30 cellular contexts compared by ENCODE assay signal in the genomic region with DNA sequence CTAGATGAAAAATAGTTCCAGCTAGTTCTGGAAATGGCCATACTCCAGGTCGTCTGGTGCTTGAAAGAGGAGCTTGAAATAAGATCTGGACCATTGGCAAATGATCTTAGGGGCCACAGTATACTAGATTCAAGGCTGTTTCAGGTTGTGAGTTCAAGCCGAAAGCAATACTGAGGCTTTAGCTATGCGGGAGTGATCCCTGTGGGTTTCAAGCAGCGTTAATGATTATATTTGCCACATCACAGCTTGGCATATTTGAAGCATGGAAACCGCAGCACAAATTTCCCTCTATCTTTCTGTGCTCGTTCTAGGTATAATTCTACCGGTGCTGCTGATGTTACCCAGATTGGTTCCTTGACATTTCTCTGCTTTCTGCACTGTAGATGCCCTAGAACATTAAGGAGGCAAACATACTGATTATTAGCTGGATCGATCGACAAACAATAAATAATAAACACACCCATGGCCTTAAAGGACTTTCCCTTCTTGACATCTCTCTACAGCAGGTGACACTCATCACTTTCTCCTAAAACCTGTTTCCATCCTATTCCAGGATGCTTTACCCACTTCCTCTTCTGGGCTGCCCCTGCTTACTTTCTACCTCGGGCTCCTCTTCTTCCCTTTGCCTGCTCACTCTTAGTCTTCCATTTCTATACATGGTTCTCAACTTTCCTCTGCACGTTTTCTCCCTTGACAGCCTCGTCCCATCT. TPM values are rescaled to one million over a fixed set of nuclear protein-coding genes. Genes with fewer than 3 reads are reported as not detected.
DNase-seq lines count a peak whose midpoint lies in the region; ATAC-seq and TF ChIP-seq lines count a peak whose summit lies in the region.
"Had no signal": no experiment of that assay in that cellular context is flagged by ENCODE, and none has a peak within 500 bp of the region (broad histone marks: within the 10 kb centered on the region; RNA-seq: fewer than 3 reads in every experiment).

No MANE protein-coding gene starts in this region.

- no TSS peak for BruUV-seq in Panc1 (replicated peaks; lab: Mats Ljungman, UMichigan)

- peak overlapping the region; percentile 99 for H3K27ac ChIP-seq in Panc1 (ENCODE audit: low read length)
- no peak overlapping the region for H3K27ac ChIP-seq in sigmoid colon
- H3K27ac ChIP-seq: cardiac muscle cell, colonic mucosa, neural progenitor cell, spleen, WERI-Rb-1 had no signal

- intact Hi-C loops in Panc1 (cut with micrococcal nuclease; ENCODE audit: unreplicated experiment), result no loop called here
- intact Hi-C loops in sigmoid colon (cut with DNase I), result no loop called here

- ATAC-seq in Panc1, result no peak
- ATAC-seq in HG03442 (IDR thresholded peaks at IDR 0.05; ENCODE audit: unreplicated experiment), result no peak
- ATAC-seq: left lung, right cardiac atrium, Right ventricle myocardium inferior had no signal

- TF ChIP-seq CTCF in Panc1 (IDR thresholded peaks at IDR 0.05) (no peak), sigmoid colon (IDR thresholded peaks at IDR 0.05) (no peak)

- no peaks in the 10 kb centered on the region for H3K36me3 ChIP-seq in Panc1 (ENCODE audit: control insufficient read depth, insufficient read depth, low read length)
- H3K36me3 ChIP-seq in sigmoid colon, result no peaks in the 10 kb centered on the region
- H3K36me3 ChIP-seq: cardiac muscle cell, colonic mucosa, left lung, neural progenitor cell, spleen, stomach, thyroid gland, WERI-Rb-1 had no signal

- H3K27me3 ChIP-seq in Panc1 (ENCODE audit: control insufficient read depth, insufficient read depth, low read length) (no peaks in the 10 kb centered on the region), sigmoid colon (no peaks in the 10 kb centered on the region)
- H3K27me3 ChIP-seq: cardiac muscle cell, colonic mucosa, left lung, spleen, stomach, thyroid gland had no signal

- no peak overlapping the region for H3K4me3 ChIP-seq in Panc1 (ENCODE audit: low read depth in 2 of 2, low read length in 2 of 2)
- H3K4me3 ChIP-seq in sigmoid colon, result no peak overlapping the region
- H3K4me3 ChIP-seq: cardiac muscle cell, colonic mucosa, left lung, neural progenitor cell, spleen, stomach, thyroid gland had no signal

- no peak for TF ChIP-seq EP300 in sigmoid colon (IDR thresholded peaks at IDR 0.05)

- in situ Hi-C loops in ACHN (cut with HindIII; ENCODE audit: low pct_ligation_motif_present, low pct_unique_long_range_greater_than_20kb, low sequenced_read_pairs), result no loop called here
- in situ Hi-C loops in Panc1 (cut with HindIII; ENCODE audit: low pct_unique_long_range_greater_than_20kb, low sequenced_read_pairs), result no loop called here

- H3K4me1 ChIP-seq in Panc1 (ENCODE audit: control insufficient read depth, insufficient read depth, low read length) (peaks cover 66% of the 10 kb centered on the region), sigmoid colon (peaks cover 0 to 32% (median 16%) of the 10 kb centered on the region in 4 donors)
- H3K4me1 ChIP-seq: colonic mucosa, spleen had no signal

- TF ChIP-seq POLR2A in sigmoid colon (IDR thresholded peaks at IDR 0.05), result no peak

- peak; percentile 94 for DNase-seq in ACHN
- DNase-seq in HK-2 (ENCODE audit: unreplicated experiment), result peak; percentile 49
- no peak for DNase-seq in Panc1 (ENCODE audit: low read depth, low spot score)
- peak; percentile 79 for DNase-seq in glomerular visceral epithelial cell (ENCODE audit: extremely low spot score)
- DNase-seq in stimulated activated naive CD4-positive, alpha-beta T cell (lab: John Stamatoyannopoulos, UW), result no peak
- no peak for DNase-seq in sigmoid colon
- DNase-seq: activated CD4-positive, alpha-beta T cell treated with anti-CD3 and anti-CD28 coated beads, Interleukin-2, amount 10 ng/mL, durations not matched to agents 24 days and 14 days; activated effector memory CD4-positive, alpha-beta T cell treated with Interleukin-2 at 50 U/mL for 16 hours; activated T-cell treated with anti-CD3 and anti-CD28 coated beads, Interleukin-2, amount 50 U/mL, for 1 hour; C1 segment of cervical spinal cord; colonic mucosa; effector CD8-positive, alpha-beta T cell; H9; left lung; NCI-H2107; NCI-H446 treated with DMSO at 0.1 percent for 48 hours; OCI-M1; posterior cingulate gyrus; right cardiac atrium; spleen; stimulated activated CD4-positive, alpha-beta T cell treated with anti-CD3 and anti-CD28 coated beads, Interleukin-2, amount 100 ng/mL, for 24 hours; stomach; SW 1271; T1000; thyroid gland; WERI-Rb-1 had no signal

- H3K9me3 ChIP-seq in Panc1 (ENCODE audit: control insufficient read depth, insufficient read depth, low read depth, low read length) (no peaks in the 10 kb centered on the region), sigmoid colon (no peaks in the 10 kb centered on the region)
- H3K9me3 ChIP-seq: colonic mucosa, left lung, spleen, stomach, thyroid gland had no signal

- 84 to 90% methylated on average over 12 of the region's 12 CpGs for WGBS in sigmoid colon, 2 donors

- CTCF ChIA-PET in Panc1 (lab: Charles Lee), result interaction anchor here (0.5 kb wide), 1 partner anchor 28 kb away, joined by 3 read pairs; no protein-coding TSS in a partner anchor

- POLR2A ChIA-PET in Panc1 (lab: Charles Lee), result no interaction called here

RNA-seq across cellular contexts. Expression of a gene that starts 40.6 kb away (rescaled TPM):
- 75.2 TPM for total RNA-seq in Panc1 (2021; ENCODE audit: unreplicated experiment)
- polyA plus RNA-seq in Panc1 (2012; ENCODE audit: insufficient read length), result 19.4 TPM
- 10 to 100 TPM; 21.9 to 53.2 (median 33.5) TPM for total RNA-seq in sigmoid colon
- polyA plus RNA-seq in sigmoid colon, result 10 to 100 TPM in 1 of 3 donors, 1 to 10 TPM in 2; 6.6 to 12.9 (median 8.3) TPM

Comparison
In these comparisons a context has a peak if more than half of its experiments do, and no peak if none do; other contexts are left out.
1. DNase-seq: peak in ACHN (single experiment), HK-2 (single experiment) and glomerular visceral epithelial cell (single experiment); none in Panc1 (single experiment), stimulated activated naive CD4-positive, alpha-beta T cell (0 of 6) and sigmoid colon (single experiment).